1 cellular context compared by ENCODE assay signal in the genomic region with DNA sequence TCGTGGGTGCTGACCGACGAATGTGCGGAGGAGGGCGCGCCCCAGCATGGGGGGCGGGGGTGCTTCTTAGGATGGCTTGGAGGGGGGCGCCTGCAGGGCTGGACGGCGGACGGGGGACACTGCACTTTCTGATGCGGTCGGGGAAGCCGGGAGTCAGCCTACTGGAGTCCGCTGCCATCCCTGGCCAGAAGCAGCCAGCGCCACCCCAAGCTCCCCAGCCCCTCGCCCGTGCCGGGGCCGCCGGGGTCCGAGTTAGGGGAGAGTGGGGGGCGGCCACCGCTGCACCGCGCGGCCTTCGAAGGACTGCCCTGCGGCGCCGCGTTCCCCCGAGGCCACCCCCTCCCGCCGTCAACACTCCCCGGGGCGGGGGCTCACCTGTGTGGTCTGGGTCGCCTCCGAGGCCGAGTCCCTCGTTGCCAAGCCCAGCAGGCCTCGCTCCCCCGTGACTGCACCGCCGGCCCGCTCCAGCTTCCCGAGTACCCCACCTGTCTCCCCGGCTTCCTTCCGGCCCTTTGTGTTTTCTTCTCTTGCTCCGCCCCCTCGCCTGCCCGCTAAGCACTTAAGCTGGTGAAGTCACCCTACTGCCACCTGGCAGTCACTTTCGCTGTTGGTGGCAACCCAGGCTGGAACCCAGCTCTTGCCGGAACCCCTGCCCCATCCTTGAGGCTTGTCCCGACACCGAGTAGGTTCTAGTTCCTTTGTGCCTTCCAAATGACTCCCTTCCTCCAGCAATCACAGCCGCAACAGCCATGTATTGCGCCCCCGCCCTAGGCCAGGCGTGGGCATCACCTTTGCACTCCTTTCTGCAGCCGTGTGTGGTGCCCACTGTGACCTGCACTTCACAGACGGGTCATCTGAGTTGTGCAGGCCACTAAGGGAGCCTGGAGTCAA.
TF ChIP-seq lines count a peak whose summit lies in the region.

A gene with protein sequence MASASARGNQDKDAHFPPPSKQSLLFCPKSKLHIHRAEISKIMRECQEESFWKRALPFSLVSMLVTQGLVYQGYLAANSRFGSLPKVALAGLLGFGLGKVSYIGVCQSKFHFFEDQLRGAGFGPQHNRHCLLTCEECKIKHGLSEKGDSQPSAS (minus strand): TSS at position 492 of the 891 bp plus-strand sequence. CDS start 2,225 bp downstream, outside the sequence.

TF ChIP-seq in H1, 55 proteins besides CTCF, POLR2A, EP300 and RAD21 (continues in another document):
- TF ChIP-seq CREB1 (IDR thresholded peaks at IDR 0.05) (no peak), CTBP2 (IDR thresholded peaks at IDR 0.05; ENCODE audit: borderline replicate concordance, insufficient read depth, insufficient read length, low read length) (no peak), POLR2AphosphoS5 (IDR thresholded peaks at IDR 0.05; ENCODE audit: low read depth, low read length) (peak; percentile 88), JUN (IDR thresholded peaks at IDR 0.05; ENCODE audit: low read depth, low read length) (no peak), POU5F1 (IDR thresholded peaks at IDR 0.05; ENCODE audit: low read depth, low read length) (no peak), EZH2 (IDR thresholded peaks at IDR 0.05; ENCODE audit: low read depth, low read length, severe bottlenecking) (no peak), CBX8 (IDR thresholded peaks at IDR 0.05; ENCODE audit: borderline replicate concordance, low read depth, low read length) (no peak), GABPA (IDR thresholded peaks at IDR 0.05; ENCODE audit: borderline replicate concordance, insufficient read depth, low read length) (no peak), SUZ12 (IDR thresholded peaks at IDR 0.05; ENCODE audit: low read length) (no peak), KDM5A (IDR thresholded peaks at IDR 0.05; ENCODE audit: low read length) (no peak), HDAC2 (IDR thresholded peaks at IDR 0.05; ENCODE audit: borderline replicate concordance in 1 of 2, low read depth in 2 of 2, low read length in 2 of 2) (0 out of 4 replicates have a peak, but pooled peaks of 1 of the 2 experiments have one; percentile 29), BACH1 (IDR thresholded peaks at IDR 0.05; ENCODE audit: low read length) (no peak), GTF2F1 (IDR thresholded peaks at IDR 0.05; ENCODE audit: borderline replicate concordance, low read depth, low read length) (peak; percentile 36; the same call in 1 of the 2 replicates), SP2 (IDR thresholded peaks at IDR 0.05; ENCODE audit: low read length) (no peak), SIRT6 (IDR thresholded peaks at IDR 0.05; ENCODE audit: low read length) (no peak), SP4 (IDR thresholded peaks at IDR 0.05; ENCODE audit: low read length) (no peak), RBBP5 (IDR thresholded peaks at IDR 0.05; ENCODE audit: borderline replicate concordance, low read depth, low read length) (no peak; the same call in 1 of the 2 replicates), KDM1A (IDR thresholded peaks at IDR 0.05; ENCODE audit: borderline replicate concordance, low read length) (no peak), USF2 (IDR thresholded peaks at IDR 0.05; ENCODE audit: low read length) (peak; percentile 20; the same call in 1 of the 2 replicates), ATF2 (IDR thresholded peaks at IDR 0.05; ENCODE audit: low read length) (no peak), JUND (IDR thresholded peaks at IDR 0.05; ENCODE audit: low read length) (no peak), CHD1 (IDR thresholded peaks at IDR 0.05; ENCODE audit: low read depth, low read length) (no peak), EGR1 (IDR thresholded peaks at IDR 0.05; ENCODE audit: borderline replicate concordance, low read depth, low read length) (no peak), HDAC6 (IDR thresholded peaks at IDR 0.05; ENCODE audit: low read depth, low read length) (no peak), ZNF274 (IDR thresholded peaks at IDR 0.05; ENCODE audit: borderline replicate concordance, extremely low read depth, low read length) (no peak), RFX5 (IDR thresholded peaks at IDR 0.05; ENCODE audit: borderline replicate concordance, low read depth, low read length) (no peak), SRF (IDR thresholded peaks at IDR 0.05; ENCODE audit: low read depth, low read length) (no peak), RXRA (IDR thresholded peaks at IDR 0.05; ENCODE audit: insufficient read depth, low read depth, low read length) (no peak), SIX5 (IDR thresholded peaks at IDR 0.05; ENCODE audit: low read depth, low read length) (no peak), SAP30 (IDR thresholded peaks at IDR 0.05; ENCODE audit: insufficient read depth, insufficient replicate concordance, low read length) (no peak), TCF12 (IDR thresholded peaks at IDR 0.05; ENCODE audit: low read depth, low read length) (no peak), NRF1 (IDR thresholded peaks at IDR 0.05; ENCODE audit: low read depth, low read length) (no peak), KDM4A (IDR thresholded peaks at IDR 0.05; ENCODE audit: low read depth, low read length, severe bottlenecking) (peak; percentile 48), RNF2 (IDR thresholded peaks at IDR 0.05; ENCODE audit: borderline replicate concordance, low read depth, low read length, missing control alignments, poor library complexity, severe bottlenecking) (no peak), TEAD4 (IDR thresholded peaks at IDR 0.05; ENCODE audit: low read depth, low read length) (no peak), TAF1 (IDR thresholded peaks at IDR 0.05; ENCODE audit: low read depth, low read length) (peak; percentile 81), YY1 (IDR thresholded peaks at IDR 0.05; ENCODE audit: low read depth, low read length) (no peak), BCL11A (IDR thresholded peaks at IDR 0.05; ENCODE audit: low read depth in 2 of 2, low read length in 2 of 2) (no peak), CHD2 (IDR thresholded peaks at IDR 0.05; ENCODE audit: low read length) (no peak), BRCA1 (IDR thresholded peaks at IDR 0.05; ENCODE audit: low read depth, low read length) (no peak), TAF7 (optimal IDR thresholded peaks at IDR 0.05; ENCODE audit: borderline replicate concordance, low read depth, low read length) (no peak), ATF3 (IDR thresholded peaks at IDR 0.05; ENCODE audit: insufficient read depth, low read depth, low read length) (no peak), TBP (IDR thresholded peaks at IDR 0.05; ENCODE audit: low read depth, low read length) (peak; percentile 61; the same call in 1 of the 2 replicates), E2F6 (IDR thresholded peaks at IDR 0.05) (peak; percentile 31), SIN3A (conservative IDR thresholded peaks at IDR 0.05 in 1 of 2, IDR thresholded peaks at IDR 0.05 in 1 of 2; ENCODE audit: low read depth in 1 of 2, low read length in 2 of 2) (no peak), MAFK (IDR thresholded peaks at IDR 0.05; ENCODE audit: low read depth, low read length) (no peak), CBX5 (IDR thresholded peaks at IDR 0.05; ENCODE audit: low read depth, low read length) (no peak), SP1 (IDR thresholded peaks at IDR 0.05; ENCODE audit: low read depth, low read length) (peak; percentile 35; the same call in 1 of the 2 replicates), CEBPB (IDR thresholded peaks at IDR 0.05; ENCODE audit: low read depth, low read length) (no peak), ASH2L (IDR thresholded peaks at IDR 0.05; ENCODE audit: low read length) (peak; percentile 82), FOSL1 (IDR thresholded peaks at IDR 0.05; ENCODE audit: insufficient read depth, low read depth, low read length) (no peak)
- TF ChIP-seq, protein P1, sequence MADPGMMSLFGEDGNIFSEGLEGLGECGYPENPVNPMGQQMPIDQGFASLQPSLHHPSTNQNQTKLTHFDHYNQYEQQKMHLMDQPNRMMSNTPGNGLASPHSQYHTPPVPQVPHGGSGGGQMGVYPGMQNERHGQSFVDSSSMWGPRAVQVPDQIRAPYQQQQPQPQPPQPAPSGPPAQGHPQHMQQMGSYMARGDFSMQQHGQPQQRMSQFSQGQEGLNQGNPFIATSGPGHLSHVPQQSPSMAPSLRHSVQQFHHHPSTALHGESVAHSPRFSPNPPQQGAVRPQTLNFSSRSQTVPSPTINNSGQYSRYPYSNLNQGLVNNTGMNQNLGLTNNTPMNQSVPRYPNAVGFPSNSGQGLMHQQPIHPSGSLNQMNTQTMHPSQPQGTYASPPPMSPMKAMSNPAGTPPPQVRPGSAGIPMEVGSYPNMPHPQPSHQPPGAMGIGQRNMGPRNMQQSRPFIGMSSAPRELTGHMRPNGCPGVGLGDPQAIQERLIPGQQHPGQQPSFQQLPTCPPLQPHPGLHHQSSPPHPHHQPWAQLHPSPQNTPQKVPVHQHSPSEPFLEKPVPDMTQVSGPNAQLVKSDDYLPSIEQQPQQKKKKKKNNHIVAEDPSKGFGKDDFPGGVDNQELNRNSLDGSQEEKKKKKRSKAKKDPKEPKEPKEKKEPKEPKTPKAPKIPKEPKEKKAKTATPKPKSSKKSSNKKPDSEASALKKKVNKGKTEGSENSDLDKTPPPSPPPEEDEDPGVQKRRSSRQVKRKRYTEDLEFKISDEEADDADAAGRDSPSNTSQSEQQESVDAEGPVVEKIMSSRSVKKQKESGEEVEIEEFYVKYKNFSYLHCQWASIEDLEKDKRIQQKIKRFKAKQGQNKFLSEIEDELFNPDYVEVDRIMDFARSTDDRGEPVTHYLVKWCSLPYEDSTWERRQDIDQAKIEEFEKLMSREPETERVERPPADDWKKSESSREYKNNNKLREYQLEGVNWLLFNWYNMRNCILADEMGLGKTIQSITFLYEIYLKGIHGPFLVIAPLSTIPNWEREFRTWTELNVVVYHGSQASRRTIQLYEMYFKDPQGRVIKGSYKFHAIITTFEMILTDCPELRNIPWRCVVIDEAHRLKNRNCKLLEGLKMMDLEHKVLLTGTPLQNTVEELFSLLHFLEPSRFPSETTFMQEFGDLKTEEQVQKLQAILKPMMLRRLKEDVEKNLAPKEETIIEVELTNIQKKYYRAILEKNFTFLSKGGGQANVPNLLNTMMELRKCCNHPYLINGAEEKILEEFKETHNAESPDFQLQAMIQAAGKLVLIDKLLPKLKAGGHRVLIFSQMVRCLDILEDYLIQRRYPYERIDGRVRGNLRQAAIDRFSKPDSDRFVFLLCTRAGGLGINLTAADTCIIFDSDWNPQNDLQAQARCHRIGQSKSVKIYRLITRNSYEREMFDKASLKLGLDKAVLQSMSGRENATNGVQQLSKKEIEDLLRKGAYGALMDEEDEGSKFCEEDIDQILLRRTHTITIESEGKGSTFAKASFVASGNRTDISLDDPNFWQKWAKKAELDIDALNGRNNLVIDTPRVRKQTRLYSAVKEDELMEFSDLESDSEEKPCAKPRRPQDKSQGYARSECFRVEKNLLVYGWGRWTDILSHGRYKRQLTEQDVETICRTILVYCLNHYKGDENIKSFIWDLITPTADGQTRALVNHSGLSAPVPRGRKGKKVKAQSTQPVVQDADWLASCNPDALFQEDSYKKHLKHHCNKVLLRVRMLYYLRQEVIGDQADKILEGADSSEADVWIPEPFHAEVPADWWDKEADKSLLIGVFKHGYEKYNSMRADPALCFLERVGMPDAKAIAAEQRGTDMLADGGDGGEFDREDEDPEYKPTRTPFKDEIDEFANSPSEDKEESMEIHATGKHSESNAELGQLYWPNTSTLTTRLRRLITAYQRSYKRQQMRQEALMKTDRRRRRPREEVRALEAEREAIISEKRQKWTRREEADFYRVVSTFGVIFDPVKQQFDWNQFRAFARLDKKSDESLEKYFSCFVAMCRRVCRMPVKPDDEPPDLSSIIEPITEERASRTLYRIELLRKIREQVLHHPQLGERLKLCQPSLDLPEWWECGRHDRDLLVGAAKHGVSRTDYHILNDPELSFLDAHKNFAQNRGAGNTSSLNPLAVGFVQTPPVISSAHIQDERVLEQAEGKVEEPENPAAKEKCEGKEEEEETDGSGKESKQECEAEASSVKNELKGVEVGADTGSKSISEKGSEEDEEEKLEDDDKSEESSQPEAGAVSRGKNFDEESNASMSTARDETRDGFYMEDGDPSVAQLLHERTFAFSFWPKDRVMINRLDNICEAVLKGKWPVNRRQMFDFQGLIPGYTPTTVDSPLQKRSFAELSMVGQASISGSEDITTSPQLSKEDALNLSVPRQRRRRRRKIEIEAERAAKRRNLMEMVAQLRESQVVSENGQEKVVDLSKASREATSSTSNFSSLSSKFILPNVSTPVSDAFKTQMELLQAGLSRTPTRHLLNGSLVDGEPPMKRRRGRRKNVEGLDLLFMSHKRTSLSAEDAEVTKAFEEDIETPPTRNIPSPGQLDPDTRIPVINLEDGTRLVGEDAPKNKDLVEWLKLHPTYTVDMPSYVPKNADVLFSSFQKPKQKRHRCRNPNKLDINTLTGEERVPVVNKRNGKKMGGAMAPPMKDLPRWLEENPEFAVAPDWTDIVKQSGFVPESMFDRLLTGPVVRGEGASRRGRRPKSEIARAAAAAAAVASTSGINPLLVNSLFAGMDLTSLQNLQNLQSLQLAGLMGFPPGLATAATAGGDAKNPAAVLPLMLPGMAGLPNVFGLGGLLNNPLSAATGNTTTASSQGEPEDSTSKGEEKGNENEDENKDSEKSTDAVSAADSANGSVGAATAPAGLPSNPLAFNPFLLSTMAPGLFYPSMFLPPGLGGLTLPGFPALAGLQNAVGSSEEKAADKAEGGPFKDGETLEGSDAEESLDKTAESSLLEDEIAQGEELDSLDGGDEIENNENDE (IDR thresholded peaks at IDR 0.05; ENCODE audit: insufficient replicate concordance, low read length): no peak
- TF ChIP-seq, protein P2, sequence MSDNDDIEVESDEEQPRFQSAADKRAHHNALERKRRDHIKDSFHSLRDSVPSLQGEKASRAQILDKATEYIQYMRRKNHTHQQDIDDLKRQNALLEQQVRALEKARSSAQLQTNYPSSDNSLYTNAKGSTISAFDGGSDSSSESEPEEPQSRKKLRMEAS (IDR thresholded peaks at IDR 0.05): peak; percentile 56; the same call in 1 of the 2 replicates
